In genomic region chr1:109482796-109483638, GRCh38 we compare ENCODE assay signal across 8 cellular contexts. TPM values are rescaled to one million over a fixed set of nuclear protein-coding genes. Genes with fewer than 3 reads are reported as not detected.
A peak's percentile ranks its signal among the peaks of the same experiment; 100 is the strongest.
DNase-seq lines count a peak whose midpoint lies in the region; ATAC-seq and TF ChIP-seq lines count a peak whose summit lies in the region.

No MANE protein-coding gene starts in this region.

- intact Hi-C loops in vagina (cut with DNase I) = no loop called here

- H3K27ac Mint-ChIP-seq in naive B cell = peak overlapping the region in 5 of 6 donors; percentile 9 to 90 (median 78)

- no peaks in the 10 kb centered on the region for H3K9me3 ChIP-seq in vagina

- H3K4me3 ChIP-seq in GM08714 (ENCODE audit: low read length) (peak overlapping the region; percentile 62; the same call in 1 of the 2 replicates), LNCaP clone FGC (ENCODE audit: low read depth, low read length) (peak overlapping the region; percentile 56), epithelial cell of esophagus (ENCODE audit: low read length) (peak overlapping the region; percentile 51), vagina (peak overlapping the region; percentile 66 to 72)

- H3K36me3 ChIP-seq in vagina = no peaks in the 10 kb centered on the region

- H3K9me3 Mint-ChIP-seq in naive B cell = no peaks in the 10 kb centered on the region

- H3K27me3 Mint-ChIP-seq in naive B cell = peaks cover 28 to 33% (median 32%) of the 10 kb centered on the region in 3 donors

- H3K4me3 Mint-ChIP-seq in naive B cell = peak overlapping the region; percentile 83 to 97 (median 96)

- TF ChIP-seq POLR2A in vagina (IDR thresholded peaks at IDR 0.05) = no peak

- no peaks in the 10 kb centered on the region for H3K27me3 ChIP-seq in vagina

- DNase-seq in LNCaP clone FGC (ENCODE audit: low read depth) (no peak), epithelial cell of esophagus (ENCODE audit: low read depth) (no peak), naive B cell (no peak), vagina (ENCODE audit: extremely low spot score in 2 of 2) (no peak)
- DNase-seq in activated CD4-positive, alpha-beta T cell treated with anti-CD3 and anti-CD28 coated beads, Interleukin-2, amount 50 U/mL, for 1 hour = peak; percentile 29

- H3K36me3 Mint-ChIP-seq in naive B cell = no peaks in the 10 kb centered on the region

- ATAC-seq in GM21786 (IDR thresholded peaks at IDR 0.05; ENCODE audit: unreplicated experiment) (peak; percentile 23), naive B cell (ENCODE audit: low read depth in 2 of 2) (peak; percentile 47 to 51), HG03469 (IDR thresholded peaks at IDR 0.05; ENCODE audit: unreplicated experiment) (no peak)

- TF ChIP-seq CTCF in LNCaP clone FGC (IDR thresholded peaks at IDR 0.05; ENCODE audit: control insufficient read depth, extremely low read depth, insufficient read depth) (no peak), epithelial cell of esophagus (IDR thresholded peaks at IDR 0.05; ENCODE audit: insufficient read depth, low read depth, low read length, missing control alignments) (no peak), vagina (IDR thresholded peaks at IDR 0.05) (no peak)

- peak overlapping the region; percentile 70 for H3K27ac ChIP-seq in vagina

- peaks cover 19% of the 10 kb centered on the region for H3K4me1 ChIP-seq in vagina

- peaks cover 28 to 33% (median 30%) of the 10 kb centered on the region in 3 donors for H3K4me1 Mint-ChIP-seq in naive B cell

RNA-seq across cellular contexts. Expression of gene ATXN7L2, which starts 0.7 kb away (rescaled TPM):
- polyA plus RNA-seq in naive B cell (ENCODE audit: low read depth in 6 of 6) = 1 to 10 TPM; 3.0 to 9.2 (median 5.2) TPM
- total RNA-seq in vagina = 4.9 TPM

RNA-seq across cellular contexts. Expression of gene CYB561D1, which starts 10.9 kb away (rescaled TPM):
- polyA plus RNA-seq in naive B cell (ENCODE audit: low read depth in 6 of 6) = 10 to 100 TPM in 5 of 6 donors, 1 to 10 TPM in 1; 9.3 to 13.2 (median 10.8) TPM
- 8.3 TPM for total RNA-seq in vagina

RNA-seq across cellular contexts. Expression of gene SYPL2, which starts 16.7 kb away (rescaled TPM):
- not detected for polyA plus RNA-seq in naive B cell (ENCODE audit: low read depth in 6 of 6)
- 1.5 TPM for total RNA-seq in vagina

RNA-seq across cellular contexts. Expression of gene AMIGO1, which starts 26.5 kb away (rescaled TPM):
- 1 to 10 TPM in 3 of 6 donors, under 1 TPM in 2, not detected in 1; 0.37 to 1.8 (median 1.0) TPM for polyA plus RNA-seq in naive B cell (ENCODE audit: low read depth in 6 of 6)
- 6.4 TPM for total RNA-seq in vagina

RNA-seq across cellular contexts. Expression of gene GPR61, which starts 56.7 kb away (rescaled TPM):
- polyA plus RNA-seq in naive B cell (ENCODE audit: low read depth in 6 of 6) = under 1 TPM in 1 of 6 donors, not detected in 5; 0.09 TPM
- not detected for total RNA-seq in vagina
